ENCODE assay signal across 14 cellular contexts in the genomic region with DNA sequence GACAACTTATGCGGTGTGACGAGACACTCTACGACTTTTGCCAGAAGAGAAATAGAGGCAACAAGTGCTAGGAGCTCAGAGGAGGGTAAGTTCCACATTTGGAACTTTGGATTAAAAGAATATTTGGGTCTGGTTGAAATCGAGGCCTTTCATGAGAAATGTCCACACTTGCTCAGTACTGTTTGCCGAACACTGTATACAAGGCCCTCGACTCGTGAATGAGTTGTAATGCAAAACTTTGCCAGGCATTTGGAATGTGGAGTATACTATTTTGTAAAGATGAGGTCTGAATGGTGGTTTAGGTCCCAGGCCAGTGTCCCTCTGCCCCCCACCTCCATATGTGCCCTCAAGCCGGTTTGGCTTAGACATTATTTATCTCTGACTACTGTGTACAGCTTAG.
DNase-seq lines count a peak whose midpoint lies in the region; ATAC-seq and TF ChIP-seq lines count a peak whose summit lies in the region.
"Had no signal": no experiment of that assay in that cellular context is flagged by ENCODE, and none has a peak within 500 bp of the region (broad histone marks: within the 10 kb centered on the region; RNA-seq: fewer than 3 reads in every experiment).

No MANE protein-coding gene starts in this region.

- peaks cover 65% of the 10 kb centered on the region for H3K4me1 Mint-ChIP-seq in progenitor cell of endocrine pancreas (ENCODE audit: low read depth)

- no peak overlapping the region for H3K4me3 ChIP-seq in heart left ventricle
- H3K4me3 ChIP-seq in HEK293 (ENCODE audit: low read depth, low read length) = no peak overlapping the region
- H3K4me3 ChIP-seq in left lung = no peak overlapping the region
- no peak overlapping the region for H3K4me3 ChIP-seq in gastroesophageal sphincter
- H3K4me3 ChIP-seq: MG63 had no signal

- no peak overlapping the region for H3K4me3 Mint-ChIP-seq in progenitor cell of endocrine pancreas (ENCODE audit: low read depth)
- H3K4me3 Mint-ChIP-seq: CD4-positive, alpha-beta T cell; H9 had no signal

- no peak for TF ChIP-seq CTCF in heart left ventricle (IDR thresholded peaks at IDR 0.05)
- no peak for TF ChIP-seq CTCF in HEK293 (tag by site-specific recombination; IDR thresholded peaks at IDR 0.05)
- no peak for TF ChIP-seq CTCF in left lung (IDR thresholded peaks at IDR 0.05)
- TF ChIP-seq CTCF in progenitor cell of endocrine pancreas (IDR thresholded peaks at IDR 0.05; ENCODE audit: unreplicated experiment) = no peak
- no peak for TF ChIP-seq CTCF in gastroesophageal sphincter (IDR thresholded peaks at IDR 0.05)

- H3K27me3 ChIP-seq in heart left ventricle (no peaks in the 10 kb centered on the region), left lung (no peaks in the 10 kb centered on the region), gastroesophageal sphincter (no peaks in the 10 kb centered on the region)
- H3K27me3 ChIP-seq: MG63 had no signal

- TF ChIP-seq POLR2A in heart left ventricle (IDR thresholded peaks at IDR 0.05) (no peak), gastroesophageal sphincter (IDR thresholded peaks at IDR 0.05) (no peak)

- CTCF ChIA-PET in HEK293 (lab: Yijun Ruan, JAX) = interaction anchor here (0.6 to 1.2 kb wide), 2 partner anchors 30 to 44 kb away, joined by 3 read pairs; no protein-coding TSS in a partner anchor

- H3K27ac ChIP-seq in heart left ventricle (peak overlapping the region in 8 of 12 donors; percentile 13 to 93 (median 44)), HEK293 (ENCODE audit: extremely low read depth, low read depth, low read length) (no peak overlapping the region), left lung (no peak overlapping the region), gastroesophageal sphincter (no peak overlapping the region)

- no peak for TF ChIP-seq EP300 in gastroesophageal sphincter (IDR thresholded peaks at IDR 0.05)

- H3K9me3 ChIP-seq in heart left ventricle (no peaks in the 10 kb centered on the region), HEK293 (ENCODE audit: control insufficient read depth, insufficient read depth, low read depth, low read length) (no peaks in the 10 kb centered on the region), left lung (no peaks in the 10 kb centered on the region), gastroesophageal sphincter (no peaks in the 10 kb centered on the region)

- POLR2A ChIA-PET in HEK293 (lab: Yijun Ruan, JAX) = no interaction called here

- ATAC-seq in heart left ventricle (no peak), Right ventricle myocardium superior (ENCODE audit: poor library complexity) (no peak), left lung (peak; percentile 57), GM18517 (IDR thresholded peaks at IDR 0.05; ENCODE audit: unreplicated experiment) (no peak), gastroesophageal sphincter (no peak)
- ATAC-seq: HepG2 had no signal

- WGBS in heart left ventricle, 4 donors = 65 to 74% (median 70%) methylated on average over 8 of the region's 8 CpGs
- WGBS in gastroesophageal sphincter (ENCODE audit: low coverage in 1 of 2), 2 donors = 87 to 98% methylated on average over 6 to 7 of the region's 8 CpGs

- no peaks in the 10 kb centered on the region for H3K36me3 ChIP-seq in heart left ventricle
- no peaks in the 10 kb centered on the region for H3K36me3 ChIP-seq in HEK293 (ENCODE audit: control insufficient read depth in 2 of 2, insufficient read depth in 1 of 2, low read length in 2 of 2)
- no peaks in the 10 kb centered on the region for H3K36me3 ChIP-seq in left lung
- no peaks in the 10 kb centered on the region for H3K36me3 ChIP-seq in gastroesophageal sphincter

- H3K9me3 Mint-ChIP-seq in progenitor cell of endocrine pancreas (ENCODE audit: low read depth) = no peaks in the 10 kb centered on the region
- H3K9me3 Mint-ChIP-seq: CD4-positive, alpha-beta T cell; H9 had no signal

- H3K27ac Mint-ChIP-seq in progenitor cell of endocrine pancreas = peak overlapping the region; percentile 43

- H3K36me3 Mint-ChIP-seq in progenitor cell of endocrine pancreas (ENCODE audit: insufficient read depth) = no peaks in the 10 kb centered on the region

- intact Hi-C loops in heart left ventricle (cut with DNase I) (loop anchor here in 3 of 10 donors (5.0 to 10.0 kb wide), 2 partner anchors 45 to 47 kb away; no protein-coding TSS in a partner anchor), Right ventricle myocardium superior (cut with DNase I) (no loop called here), left lung (cut with DNase I) (no loop called here)

- H3K27me3 Mint-ChIP-seq in progenitor cell of endocrine pancreas = no peaks in the 10 kb centered on the region
- H3K27me3 Mint-ChIP-seq: CD4-positive, alpha-beta T cell had no signal

- DNase-seq in heart left ventricle (no peak), Right ventricle myocardium superior (no peak), left lung (no peak), progenitor cell of endocrine pancreas (ENCODE audit: low spot score, unreplicated experiment) (no peak), NCI-H524 treated with DMSO at 0.1 percent for 48 hours (lab: John Stamatoyannopoulos, UW) (no peak)
- DNase-seq: CD4-positive, alpha-beta T cell; H9; MG63; NCI-H1105; NCI-H1694 treated with DMSO at 0.1 percent for 48 hours had no signal

- H3K4me1 ChIP-seq in heart left ventricle = peaks cover 0 to 95% (median 58%) of the 10 kb centered on the region in 12 donors
- H3K4me1 ChIP-seq in HEK293 (ENCODE audit: control insufficient read depth, insufficient read depth, low read length) = peaks cover 16% of the 10 kb centered on the region
- H3K4me1 ChIP-seq in left lung = peaks cover 7 to 21% of the 10 kb centered on the region in 2 donors
- peaks cover 13 to 72% (median 34%) of the 10 kb centered on the region in 3 donors for H3K4me1 ChIP-seq in gastroesophageal sphincter

TF ChIP-seq in HEK293, 187 proteins besides CTCF, POLR2A, EP300 and RAD21:
- TF ChIP-seq KLF7 (tag by site-specific recombination; IDR thresholded peaks at IDR 0.05; ENCODE audit: borderline replicate concordance) (no peak), SCRT2 (tag by site-specific recombination; IDR thresholded peaks at IDR 0.05) (0 out of 2 replicates have a peak, but pooled peaks have one; percentile 42), ZSCAN30 (tag by site-specific recombination; IDR thresholded peaks at IDR 0.05) (no peak)
TF ChIP-seq in HEK293: peak in this region for 1.

Comparison
In these comparisons a context has a peak if more than half of its experiments do, and no peak if none do; other contexts are left out.
1. H3K27ac ChIP-seq: peak in heart left ventricle (8 of 12); none in HEK293 (single experiment), left lung (0 of 2) and gastroesophageal sphincter (0 of 4).